Comparison of ENCODE assay signal across 22 cellular contexts in the genomic region with DNA sequence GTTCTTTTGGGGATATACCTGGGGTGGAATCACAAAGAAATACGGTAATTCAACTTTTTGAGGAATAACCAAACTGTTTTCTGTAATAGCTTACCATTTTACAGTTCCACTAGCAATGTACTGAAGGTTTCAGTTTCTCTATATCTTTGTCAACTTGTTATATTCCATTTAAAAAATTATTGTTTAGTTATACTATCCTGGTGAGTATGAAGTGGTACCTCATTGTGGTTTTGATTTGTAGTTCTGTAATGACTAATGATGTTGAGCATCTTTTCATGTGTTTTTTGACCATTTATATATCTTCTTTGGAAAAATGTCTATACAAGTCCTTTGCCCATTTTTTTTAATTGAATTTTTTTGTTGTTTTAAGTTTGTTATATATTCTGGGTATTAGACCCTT. TPM values are rescaled to one million over a fixed set of nuclear protein-coding genes. Genes with fewer than 3 reads are reported as not detected.
A peak's percentile ranks its signal among the peaks of the same experiment; 100 is the strongest.
DNase-seq lines count a peak whose midpoint lies in the region; ATAC-seq and TF ChIP-seq lines count a peak whose summit lies in the region.
"Had no signal": no experiment of that assay in that cellular context is flagged by ENCODE, and none has a peak within 500 bp of the region (broad histone marks: within the 10 kb centered on the region; RNA-seq: fewer than 3 reads in every experiment).

No MANE protein-coding gene starts in this region.

- ATAC-seq in natural killer cell treated with Interleukin-12 subunit alpha and Interleukin-12 subunit beta and Interleukin-15 and Interleukin-18, amount 100 ng/mL, for 72 hours, result peak; percentile 66 to 85
- ATAC-seq in natural killer cell (no peak), GM21737 (IDR thresholded peaks at IDR 0.05; ENCODE audit: unreplicated experiment) (no peak), GM21526 (IDR thresholded peaks at IDR 0.05; ENCODE audit: low FRiP score, unreplicated experiment) (no peak)

- DNase-seq in natural killer cell treated with Interleukin-12 subunit alpha and Interleukin-12 subunit beta and Interleukin-15 and Interleukin-18, amount 100 ng/mL, for 72 hours (ENCODE audit: low spot score), result no peak
- DNase-seq in natural killer cell (no peak), uterus (no peak)
- no peak for DNase-seq in T-helper 2 cell treated with Interferon-gamma antibody and Interleukin-4, amounts not matched to agents 5 μg/mL and 100 μg/mL, for 36 hours (ENCODE audit: low spot score)
- DNase-seq: activated B cell treated with CpG ODN at 0.5 μM for 24 hours; CD4-positive, alpha-beta T cell; GDM1; HCEC 1CT; NCI-H1436; NCI-H2107; NK-92 treated with Interleukin-12 subunit alpha and Interleukin-12 subunit beta, amount 100 ng/mL, for 24 hours; RPMI8226 had no signal

- no peak for TF ChIP-seq POLR2A in uterus (IDR thresholded peaks at IDR 0.05)

- TF ChIP-seq CTCF in natural killer cell (IDR thresholded peaks at IDR 0.05), result no peak
- TF ChIP-seq CTCF in uterus (IDR thresholded peaks at IDR 0.05), result no peak

- no peaks in the 10 kb centered on the region for H3K36me3 ChIP-seq in uterus
- H3K36me3 ChIP-seq: ascending aorta, vagina had no signal

- peaks cover 8 to 15% of the 10 kb centered on the region in 2 donors for H3K4me1 Mint-ChIP-seq in natural killer cell treated with Interleukin-12 subunit alpha and Interleukin-12 subunit beta and Interleukin-15 and Interleukin-18, amount 100 ng/mL, for 72 hours (ENCODE audit: low read depth in 2 of 2)
- H3K4me1 Mint-ChIP-seq in natural killer cell, result peaks cover 7 to 8% of the 10 kb centered on the region in 2 donors
- peaks cover 17% of the 10 kb centered on the region for H3K4me1 Mint-ChIP-seq in T-helper 2 cell treated with Interferon-gamma antibody and Interleukin-4, amounts not matched to agents 5 μg/mL and 100 μg/mL, for 36 hours (ENCODE audit: low read depth)
- peaks cover 14% of the 10 kb centered on the region for H3K4me1 Mint-ChIP-seq in dendritic cell treated with granulocyte-macrophage colony-stimulating factor and Interleukin-4, amounts not matched to agents 40 ng/mL and 50 ng/mL, for 4 days (ENCODE audit: low read depth)

- H3K4me1 ChIP-seq in uterus, result peaks cover 0 to 3% of the 10 kb centered on the region in 2 donors
- H3K4me1 ChIP-seq: ascending aorta had no signal

- H3K9me3 Mint-ChIP-seq in natural killer cell treated with Interleukin-12 subunit alpha and Interleukin-12 subunit beta and Interleukin-15 and Interleukin-18, amount 100 ng/mL, for 72 hours, result no peaks in the 10 kb centered on the region
- no peaks in the 10 kb centered on the region for H3K9me3 Mint-ChIP-seq in natural killer cell
- no peaks in the 10 kb centered on the region for H3K9me3 Mint-ChIP-seq in T-helper 2 cell treated with Interferon-gamma antibody and Interleukin-4, amounts not matched to agents 5 μg/mL and 100 μg/mL, for 36 hours
- H3K9me3 Mint-ChIP-seq in dendritic cell treated with granulocyte-macrophage colony-stimulating factor and Interleukin-4, amounts not matched to agents 40 ng/mL and 50 ng/mL, for 4 days, result no peaks in the 10 kb centered on the region
- H3K9me3 Mint-ChIP-seq: activated B cell treated with CpG ODN at 0.5 μM for 24 hours; CD4-positive, alpha-beta T cell had no signal

- H3K27me3 Mint-ChIP-seq in natural killer cell treated with Interleukin-12 subunit alpha and Interleukin-12 subunit beta and Interleukin-15 and Interleukin-18, amount 100 ng/mL, for 72 hours, result no peaks in the 10 kb centered on the region
- no peaks in the 10 kb centered on the region for H3K27me3 Mint-ChIP-seq in natural killer cell (ENCODE audit: low read depth in 2 of 2)
- no peaks in the 10 kb centered on the region for H3K27me3 Mint-ChIP-seq in T-helper 2 cell treated with Interferon-gamma antibody and Interleukin-4, amounts not matched to agents 5 μg/mL and 100 μg/mL, for 36 hours (ENCODE audit: low read depth)
- no peaks in the 10 kb centered on the region for H3K27me3 Mint-ChIP-seq in dendritic cell treated with granulocyte-macrophage colony-stimulating factor and Interleukin-4, amounts not matched to agents 40 ng/mL and 50 ng/mL, for 4 days
- H3K27me3 Mint-ChIP-seq: activated B cell treated with CpG ODN at 0.5 μM for 24 hours; CD4-positive, alpha-beta T cell; progenitor cell of endocrine pancreas had no signal

- H3K27ac ChIP-seq in uterus, result no peak overlapping the region
- H3K27ac ChIP-seq: ascending aorta, epithelial cell of prostate, hepatocyte, SK-N-MC, vagina had no signal

- intact Hi-C loops in natural killer cell (cut with micrococcal nuclease) (no loop called here), uterus (cut with DNase I; ENCODE audit: low total_unique reads) (no loop called here)
- intact Hi-C loops in dendritic cell treated with granulocyte-macrophage colony-stimulating factor and Interleukin-4, amounts not matched to agents 40 ng/mL and 50 ng/mL, for 4 days (cut with micrococcal nuclease), result loop anchor here (10.0 kb wide), 1 partner anchor 158 kb away; a partner anchor contains a TSS

- no peaks in the 10 kb centered on the region for H3K27me3 ChIP-seq in uterus
- H3K27me3 ChIP-seq: ascending aorta, hepatocyte, vagina had no signal

- H3K27ac Mint-ChIP-seq in natural killer cell treated with Interleukin-12 subunit alpha and Interleukin-12 subunit beta and Interleukin-15 and Interleukin-18, amount 100 ng/mL, for 72 hours, result peak overlapping the region; percentile 36 to 67
- peak overlapping the region in 1 of 2 donors; percentile 48 for H3K27ac Mint-ChIP-seq in natural killer cell
- peak overlapping the region; percentile 91 for H3K27ac Mint-ChIP-seq in T-helper 2 cell treated with Interferon-gamma antibody and Interleukin-4, amounts not matched to agents 5 μg/mL and 100 μg/mL, for 36 hours
- peak overlapping the region; percentile 13 for H3K27ac Mint-ChIP-seq in dendritic cell treated with granulocyte-macrophage colony-stimulating factor and Interleukin-4, amounts not matched to agents 40 ng/mL and 50 ng/mL, for 4 days
- H3K27ac Mint-ChIP-seq: activated B cell treated with CpG ODN at 0.5 μM for 24 hours; CD4-positive, alpha-beta T cell; progenitor cell of endocrine pancreas had no signal

- no peaks in the 10 kb centered on the region for H3K9me3 ChIP-seq in uterus
- H3K9me3 ChIP-seq: ascending aorta, vagina had no signal

- H3K36me3 Mint-ChIP-seq in natural killer cell treated with Interleukin-12 subunit alpha and Interleukin-12 subunit beta and Interleukin-15 and Interleukin-18, amount 100 ng/mL, for 72 hours, result no peaks in the 10 kb centered on the region
- no peaks in the 10 kb centered on the region for H3K36me3 Mint-ChIP-seq in natural killer cell
- H3K36me3 Mint-ChIP-seq in T-helper 2 cell treated with Interferon-gamma antibody and Interleukin-4, amounts not matched to agents 5 μg/mL and 100 μg/mL, for 36 hours (ENCODE audit: low read depth), result no peaks in the 10 kb centered on the region
- H3K36me3 Mint-ChIP-seq in dendritic cell treated with granulocyte-macrophage colony-stimulating factor and Interleukin-4, amounts not matched to agents 40 ng/mL and 50 ng/mL, for 4 days (ENCODE audit: low read depth), result peaks cover 16% of the 10 kb centered on the region

- H3K4me3 Mint-ChIP-seq in natural killer cell treated with Interleukin-12 subunit alpha and Interleukin-12 subunit beta and Interleukin-15 and Interleukin-18, amount 100 ng/mL, for 72 hours, result peak overlapping the region; percentile 64
- no peak overlapping the region for H3K4me3 Mint-ChIP-seq in natural killer cell
- H3K4me3 Mint-ChIP-seq in T-helper 2 cell treated with Interferon-gamma antibody and Interleukin-4, amounts not matched to agents 5 μg/mL and 100 μg/mL, for 36 hours, result peak overlapping the region; percentile 68
- H3K4me3 Mint-ChIP-seq in dendritic cell treated with granulocyte-macrophage colony-stimulating factor and Interleukin-4, amounts not matched to agents 40 ng/mL and 50 ng/mL, for 4 days, result no peak overlapping the region
- H3K4me3 Mint-ChIP-seq: activated B cell treated with CpG ODN at 0.5 μM for 24 hours; CD4-positive, alpha-beta T cell had no signal

- no peak overlapping the region for H3K4me3 ChIP-seq in uterus
- H3K4me3 ChIP-seq: ascending aorta, hepatocyte, lung, SK-N-MC, vagina had no signal

RNA-seq across cellular contexts. Expression of a gene that starts 39.4 kb away (rescaled TPM):
- total RNA-seq in natural killer cell treated with Interleukin-12 subunit alpha and Interleukin-12 subunit beta and Interleukin-15 and Interleukin-18, amount 100 ng/mL, for 72 hours, result 10 to 100 TPM; 31.8 to 73.2 TPM
- total RNA-seq in natural killer cell, result 10 to 100 TPM; 25.3 to 28.6 (median 27.9) TPM
- 10 to 100 TPM; 12.8 to 52.1 (median 36.3) TPM for total RNA-seq in uterus

Comparison
In these comparisons a context has a peak if more than half of its experiments do, and no peak if none do; other contexts are left out.
1. ATAC-seq: peak in natural killer cell treated with Interleukin-12 subunit alpha and Interleukin-12 subunit beta and Interleukin-15 and Interleukin-18, amount 100 ng/mL, for 72 hours (2 of 2); none in natural killer cell (0 of 3), GM21737 (single experiment) and GM21526 (single experiment).
2. H3K4me3 Mint-ChIP-seq: peak in natural killer cell treated with Interleukin-12 subunit alpha and Interleukin-12 subunit beta and Interleukin-15 and Interleukin-18, amount 100 ng/mL, for 72 hours (single experiment) and T-helper 2 cell treated with Interferon-gamma antibody and Interleukin-4, amounts not matched to agents 5 μg/mL and 100 μg/mL, for 36 hours (single experiment); none in natural killer cell (single experiment) and dendritic cell treated with granulocyte-macrophage colony-stimulating factor and Interleukin-4, amounts not matched to agents 40 ng/mL and 50 ng/mL, for 4 days (single experiment).